ENCODE assay signal across 2 cellular contexts in the genomic region with DNA sequence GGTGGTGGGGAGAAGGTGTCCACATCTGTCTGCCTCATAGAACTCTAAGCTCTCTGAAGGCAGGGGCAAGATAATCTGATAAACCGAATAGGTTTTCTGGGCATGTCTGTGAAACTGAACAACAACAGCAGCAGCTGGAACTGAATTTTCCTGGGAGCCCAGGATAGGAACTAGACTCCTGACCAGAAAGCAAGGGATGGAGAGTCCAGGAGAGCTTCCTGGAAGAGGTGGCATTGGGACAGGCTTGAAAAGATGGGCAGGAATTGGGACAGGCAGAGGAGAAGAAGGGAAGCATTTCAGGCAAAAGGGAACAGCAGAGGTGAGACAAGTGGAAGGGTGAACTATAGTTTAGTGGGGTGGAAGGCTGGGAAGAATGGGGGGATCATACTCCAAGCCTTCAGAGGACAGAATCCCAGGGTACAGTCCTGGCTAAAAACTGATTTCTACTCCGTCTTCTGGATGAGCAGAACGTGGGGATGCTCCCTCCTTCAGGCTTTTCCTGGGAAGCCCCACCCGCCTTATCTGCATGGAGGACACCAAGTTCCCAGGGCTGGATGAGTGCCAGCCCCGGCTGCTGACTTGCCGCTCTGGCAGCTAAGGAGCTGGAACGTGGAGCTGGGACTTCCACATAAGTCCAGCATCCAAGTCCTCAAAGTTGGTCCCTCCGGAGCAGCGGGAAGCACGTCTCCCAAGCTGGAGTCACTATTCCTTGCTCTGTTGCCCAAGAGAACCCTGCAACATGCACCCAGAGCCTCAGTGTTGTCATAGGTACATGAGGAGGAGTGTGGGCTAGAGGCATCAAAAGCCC.
TF ChIP-seq lines count a peak whose summit lies in the region.

No MANE protein-coding gene starts in this region.

TF ChIP-seq in H1, 55 proteins besides CTCF, POLR2A, EP300 and RAD21:
- TF ChIP-seq CBX5 (IDR thresholded peaks at IDR 0.05; ENCODE audit: low read depth, low read length) = no peak
- no peak for TF ChIP-seq TCF12 (IDR thresholded peaks at IDR 0.05; ENCODE audit: low read depth, low read length)
- TF ChIP-seq, protein P1, sequence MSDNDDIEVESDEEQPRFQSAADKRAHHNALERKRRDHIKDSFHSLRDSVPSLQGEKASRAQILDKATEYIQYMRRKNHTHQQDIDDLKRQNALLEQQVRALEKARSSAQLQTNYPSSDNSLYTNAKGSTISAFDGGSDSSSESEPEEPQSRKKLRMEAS (IDR thresholded peaks at IDR 0.05) = no peak
- TF ChIP-seq SP4 (IDR thresholded peaks at IDR 0.05; ENCODE audit: low read length) = no peak
- TF ChIP-seq TEAD4 (IDR thresholded peaks at IDR 0.05; ENCODE audit: low read depth, low read length) = no peak
- TF ChIP-seq, protein P2, sequence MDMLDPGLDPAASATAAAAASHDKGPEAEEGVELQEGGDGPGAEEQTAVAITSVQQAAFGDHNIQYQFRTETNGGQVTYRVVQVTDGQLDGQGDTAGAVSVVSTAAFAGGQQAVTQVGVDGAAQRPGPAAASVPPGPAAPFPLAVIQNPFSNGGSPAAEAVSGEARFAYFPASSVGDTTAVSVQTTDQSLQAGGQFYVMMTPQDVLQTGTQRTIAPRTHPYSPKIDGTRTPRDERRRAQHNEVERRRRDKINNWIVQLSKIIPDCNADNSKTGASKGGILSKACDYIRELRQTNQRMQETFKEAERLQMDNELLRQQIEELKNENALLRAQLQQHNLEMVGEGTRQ (IDR thresholded peaks at IDR 0.05; ENCODE audit: low read length) = no peak
- TF ChIP-seq YY1 (IDR thresholded peaks at IDR 0.05; ENCODE audit: low read depth, low read length) = no peak
- TF ChIP-seq RBBP5 (IDR thresholded peaks at IDR 0.05; ENCODE audit: borderline replicate concordance, low read depth, low read length) = no peak
- no peak for TF ChIP-seq CHD2 (IDR thresholded peaks at IDR 0.05; ENCODE audit: low read length)
- TF ChIP-seq HDAC6 (IDR thresholded peaks at IDR 0.05; ENCODE audit: low read depth, low read length) = no peak
- no peak for TF ChIP-seq ZNF274 (IDR thresholded peaks at IDR 0.05; ENCODE audit: borderline replicate concordance, extremely low read depth, low read length)
- no peak for TF ChIP-seq JUN (IDR thresholded peaks at IDR 0.05; ENCODE audit: low read depth, low read length)

TF ChIP-seq in liver, 16 proteins besides CTCF, POLR2A, EP300 and RAD21:
- peak; percentile 18 for TF ChIP-seq SP1 (IDR thresholded peaks at IDR 0.05)
- no peak for TF ChIP-seq HNF4A (conservative IDR thresholded peaks at IDR 0.05)
